In genomic region chr1:113276507-113276906, GRCh38 we compare ENCODE assay signal across 25 cellular contexts.
"Had no signal": no experiment of that assay in that cellular context is flagged by ENCODE, and none has a peak within 500 bp of the region (broad histone marks: within the 10 kb centered on the region; RNA-seq: fewer than 3 reads in every experiment).

No MANE protein-coding gene starts in this region.

- H3K36me3 Mint-ChIP-seq: activated naive CD4-positive, alpha-beta T cell treated with anti-CD3 and anti-CD28 coated beads, Interleukin-2, amount 50 U/mL, for 72 hours had no signal

- H3K27ac Mint-ChIP-seq: activated CD8-positive, alpha-beta T cell treated with anti-CD3 and anti-CD28 coated beads for 36 hours; activated naive CD4-positive, alpha-beta T cell treated with anti-CD3 and anti-CD28 coated beads for 36 hours; activated naive CD4-positive, alpha-beta T cell treated with anti-CD3 and anti-CD28 coated beads, Interleukin-2, amount 50 U/mL, for 72 hours; activated T-cell treated with anti-CD3 and anti-CD28 coated beads, Interleukin-2, amount 50 U/mL, for 72 hours; activated T-helper 2 cell treated with anti-CD3 and anti-CD28 coated beads, Interferon-gamma antibody, Interleukin-2, Interleukin-4, amounts not matched to agents 10 μg/mL and 5 μg/mL and 100 μg/mL, durations not matched to agents 14 hours and 24 hours and 36 hours had no signal

- H3K9me3 ChIP-seq: adrenal gland, body of pancreas, breast epithelium had no signal

- H3K9me3 Mint-ChIP-seq: activated CD8-positive, alpha-beta T cell treated with anti-CD3 and anti-CD28 coated beads for 36 hours; activated naive CD4-positive, alpha-beta T cell treated with anti-CD3 and anti-CD28 coated beads for 36 hours; activated naive CD4-positive, alpha-beta T cell treated with anti-CD3 and anti-CD28 coated beads, Interleukin-2, amount 50 U/mL, for 72 hours; activated T-cell treated with anti-CD3 and anti-CD28 coated beads, Interleukin-2, amount 50 U/mL, for 72 hours; activated T-helper 2 cell treated with anti-CD3 and anti-CD28 coated beads, Interferon-gamma antibody, Interleukin-2, Interleukin-4, amounts not matched to agents 10 μg/mL and 5 μg/mL and 100 μg/mL, durations not matched to agents 14 hours and 24 hours and 36 hours had no signal

- H3K4me3 ChIP-seq: adrenal gland, body of pancreas, breast epithelium, SK-N-MC had no signal

- H3K4me1 ChIP-seq: adrenal gland, breast epithelium had no signal

- H3K36me3 ChIP-seq: adrenal gland, breast epithelium had no signal

- H3K27me3 ChIP-seq: adrenal gland, body of pancreas, breast epithelium had no signal

- H3K4me3 Mint-ChIP-seq: activated CD8-positive, alpha-beta T cell treated with anti-CD3 and anti-CD28 coated beads for 36 hours; activated naive CD4-positive, alpha-beta T cell treated with anti-CD3 and anti-CD28 coated beads for 36 hours had no signal

- DNase-seq: activated CD4-positive, alpha-beta T cell treated with anti-CD3 and anti-CD28 coated beads, Interleukin-2, amount 50 U/mL, for 1 hour; activated CD8-positive, alpha-beta T cell treated with anti-CD3 and anti-CD28 coated beads for 36 hours; activated gamma-delta T cell; activated naive CD4-positive, alpha-beta T cell treated with anti-CD3 and anti-CD28 coated beads for 36 hours; activated T-cell treated with anti-CD3 and anti-CD28 coated beads, Interleukin-2, amount 50 U/mL, for 1 hour; activated T-cell treated with anti-CD3 and anti-CD28 coated beads, Interleukin-2, amount 50 U/mL, for 72 hours; adrenal gland; body of pancreas; cerebellar nuclear complex; NCI-H1092 treated with DMSO at 0.1 percent for 48 hours; NCI-H1417; NCI-H146; NCI-H187; NCI-H2029 treated with DMSO at 0.1 percent for 48 hours; NCI-H2107; NCI-H2171; NCI-H510A; NCI-H526; NCI-H748 treated with DMSO at 0.1 percent for 48 hours; NK-92 treated with Interleukin-12 subunit alpha and Interleukin-12 subunit beta, amount 100 ng/mL, for 24 hours; Right ventricle myocardium superior had no signal

- ATAC-seq: activated CD8-positive, alpha-beta T cell treated with anti-CD3 and anti-CD28 coated beads for 36 hours; activated naive CD4-positive, alpha-beta T cell treated with anti-CD3 and anti-CD28 coated beads, Interleukin-2, amount 50 U/mL, for 72 hours; body of pancreas had no signal

- H3K27ac ChIP-seq: adrenal gland, body of pancreas, breast epithelium, SK-N-MC had no signal
